ENCODE assay signal across 14 cellular contexts in genomic region chr5:318931-319601, GRCh38. TPM values are rescaled to one million over a fixed set of nuclear protein-coding genes. Genes with fewer than 3 reads are reported as not detected.
A peak's percentile ranks its signal among the peaks of the same experiment; 100 is the strongest.
DNase-seq lines count a peak whose midpoint lies in the region; ATAC-seq, FAIRE-seq and TF ChIP-seq lines count a peak whose summit lies in the region.
"Had no signal": no experiment of that assay in that cellular context is flagged by ENCODE, and none has a peak within 500 bp of the region (broad histone marks: within the 10 kb centered on the region; RNA-seq: fewer than 3 reads in every experiment).

No MANE protein-coding gene starts in this region.

- H3K36me3 ChIP-seq in testis (ENCODE audit: low read depth, missing control alignments) (no peaks in the 10 kb centered on the region), heart right ventricle (peaks cover 0 to 34% (median 13%) of the 10 kb centered on the region in 9 donors)

- H3K27me3 Mint-ChIP-seq in activated T-cell treated with anti-CD3 and anti-CD28 coated beads, Interleukin-2, amount 50 U/mL, for 24 hours: peaks cover 30% of the 10 kb centered on the region
- H3K27me3 Mint-ChIP-seq in activated T-cell treated with anti-CD3 and anti-CD28 coated beads, Interleukin-2, amount 50 U/mL, for 4 hours (ENCODE audit: low read depth): peaks cover 26% of the 10 kb centered on the region

- peak overlapping the region; percentile 10 for H3K4me3 Mint-ChIP-seq in activated T-cell treated with anti-CD3 and anti-CD28 coated beads, Interleukin-2, amount 50 U/mL, for 24 hours
- no peak overlapping the region for H3K4me3 Mint-ChIP-seq in activated T-cell treated with anti-CD3 and anti-CD28 coated beads, Interleukin-2, amount 50 U/mL, for 4 hours
- H3K4me3 Mint-ChIP-seq: activated CD4-positive, alpha-beta T cell treated with anti-CD3 and anti-CD28 coated beads for 36 hours; natural killer cell had no signal

- no peaks in the 10 kb centered on the region for H3K9me3 Mint-ChIP-seq in activated T-cell treated with anti-CD3 and anti-CD28 coated beads, Interleukin-2, amount 50 U/mL, for 24 hours
- no peaks in the 10 kb centered on the region for H3K9me3 Mint-ChIP-seq in activated T-cell treated with anti-CD3 and anti-CD28 coated beads, Interleukin-2, amount 50 U/mL, for 4 hours
- H3K9me3 Mint-ChIP-seq: natural killer cell had no signal

- H3K4me1 Mint-ChIP-seq in activated T-cell treated with anti-CD3 and anti-CD28 coated beads, Interleukin-2, amount 50 U/mL, for 24 hours (ENCODE audit: low read depth): peaks cover 21% of the 10 kb centered on the region
- peaks cover 10% of the 10 kb centered on the region for H3K4me1 Mint-ChIP-seq in activated T-cell treated with anti-CD3 and anti-CD28 coated beads, Interleukin-2, amount 50 U/mL, for 4 hours (ENCODE audit: low read depth)

- peaks cover 32% of the 10 kb centered on the region for H3K36me3 Mint-ChIP-seq in activated T-cell treated with anti-CD3 and anti-CD28 coated beads, Interleukin-2, amount 50 U/mL, for 24 hours (ENCODE audit: low read depth)
- peaks cover 16% of the 10 kb centered on the region for H3K36me3 Mint-ChIP-seq in activated T-cell treated with anti-CD3 and anti-CD28 coated beads, Interleukin-2, amount 50 U/mL, for 4 hours (ENCODE audit: insufficient read depth)
- H3K36me3 Mint-ChIP-seq: natural killer cell had no signal

- no peak overlapping the region for H3K4me3 ChIP-seq in NB4 (ENCODE audit: low read depth, low read length)
- no peak overlapping the region for H3K4me3 ChIP-seq in testis
- H3K4me3 ChIP-seq in heart right ventricle: no peak overlapping the region

- TF ChIP-seq POLR2A in NB4 (IDR thresholded peaks at IDR 0.05; ENCODE audit: extremely low read depth, insufficient read length): no peak
- no peak for TF ChIP-seq POLR2A in testis (IDR thresholded peaks at IDR 0.05)

- 48 to 50% methylated on average over 10 to 18 of the region's 18 CpGs for WGBS in testis, 2 donors
- WGBS in heart right ventricle, 2 donors: 53 to 58% methylated on average over 18 of the region's 18 CpGs

- no peaks in the 10 kb centered on the region for H3K27me3 ChIP-seq in testis
- peaks cover 25 to 58% (median 53%) of the 10 kb centered on the region in 7 donors for H3K27me3 ChIP-seq in heart right ventricle

- FAIRE-seq in RCC 7860 (lab: Jason Lieb, UNC): no peak

- H3K27ac ChIP-seq in testis (no peak overlapping the region), heart right ventricle (no peak overlapping the region)

- no peak for DNase-seq in activated T-cell treated with anti-CD3 and anti-CD28 coated beads, Interleukin-2, amount 50 U/mL, for 24 hours
- DNase-seq in activated T-cell treated with anti-CD3 and anti-CD28 coated beads, Interleukin-2, amount 50 U/mL, for 4 hours: no peak
- DNase-seq in NB4 (ENCODE audit: low read depth): peak; percentile 26
- DNase-seq in left colon: no peak
- DNase-seq in testis: peak; percentile 11
- no peak for DNase-seq in NCI-H1105 treated with DMSO at 0.1 percent for 48 hours (lab: John Stamatoyannopoulos, UW)
- no peak for DNase-seq in heart right ventricle
- no peak for DNase-seq in RCC 7860 (ENCODE audit: low spot score)
- DNase-seq: activated CD4-positive, alpha-beta T cell treated with anti-CD3 and anti-CD28 coated beads for 36 hours; activated T-cell treated with anti-CD3 and anti-CD28 coated beads, Interleukin-2, amount 50 U/mL, for 1 hour; Calu3; left ventricle myocardium superior; natural killer cell; NCI-H146 had no signal

- no peaks in the 10 kb centered on the region for H3K4me1 ChIP-seq in testis
- H3K4me1 ChIP-seq in heart right ventricle: peaks cover 4 to 22% (median 19%) of the 10 kb centered on the region in 9 donors

- intact Hi-C loops in left colon (cut with DNase I, micrococcal nuclease) (loop anchor here in 1 of 2 donors (10.0 kb wide), 1 partner anchor 116 kb away; no protein-coding TSS in a partner anchor), testis (cut with DNase I; ENCODE audit: low total_unique reads) (no loop called here), heart right ventricle (cut with DNase I) (loop anchor here in 1 of 10 donors (5.0 kb wide), 1 partner anchor 113 kb away; no protein-coding TSS in a partner anchor)

- ATAC-seq in activated T-cell treated with anti-CD3 and anti-CD28 coated beads, Interleukin-2, amount 50 U/mL, for 4 hours: no peak
- peak; percentile 3 for ATAC-seq in left colon
- ATAC-seq in heart right ventricle: no peak
- ATAC-seq: activated CD4-positive, alpha-beta T cell treated with anti-CD3 and anti-CD28 coated beads for 36 hours; left ventricle myocardium superior; natural killer cell had no signal

- no peak overlapping the region for H3K27ac Mint-ChIP-seq in activated T-cell treated with anti-CD3 and anti-CD28 coated beads, Interleukin-2, amount 50 U/mL, for 24 hours
- H3K27ac Mint-ChIP-seq: activated CD4-positive, alpha-beta T cell treated with anti-CD3 and anti-CD28 coated beads for 36 hours; natural killer cell had no signal

- TF ChIP-seq CTCF in NB4 (IDR thresholded peaks at IDR 0.05; ENCODE audit: low read depth, low read length) (no peak), testis (IDR thresholded peaks at IDR 0.05) (no peak), heart right ventricle (IDR thresholded peaks at IDR 0.05) (no peak)

- H3K9me3 ChIP-seq in testis (no peaks in the 10 kb centered on the region), heart right ventricle (no peaks in the 10 kb centered on the region)

RNA-seq across cellular contexts. Expression of gene AHRR, which starts 2.4 kb away (rescaled TPM):
- total RNA-seq in activated T-cell treated with anti-CD3 and anti-CD28 coated beads, Interleukin-2, amount 50 U/mL, for 4 hours: 10 to 100 TPM; 17.2 to 22.8 (median 22.2) TPM
- total RNA-seq in left colon: 1 to 10 TPM; 1.6 to 3.3 TPM
- 10 to 100 TPM; 36.9 to 43.4 TPM for total RNA-seq in testis
- 68.5 TPM for polyA plus RNA-seq in testis (ENCODE audit: insufficient read depth, low read depth, low replicate concordance)
- total RNA-seq in heart right ventricle: 1 to 10 TPM in 1 of 10 donors, under 1 TPM in 7, not detected in 2; 0.07 to 1.2 (median 0.46) TPM
- polyA plus RNA-seq in heart right ventricle: under 1 TPM; 0.07 to 0.15 TPM

RNA-seq across cellular contexts. Expression of gene PDCD6, which starts 47.6 kb away (rescaled TPM):
- total RNA-seq in activated T-cell treated with anti-CD3 and anti-CD28 coated beads, Interleukin-2, amount 50 U/mL, for 4 hours: 100 to 1,000 TPM in 2 of 3 donors, 10 to 100 TPM in 1; 98.9 to 107 (median 101) TPM
- total RNA-seq in left colon: 100 to 1,000 TPM in 1 of 2 donors, 10 to 100 TPM in 1; 95.2 to 118 TPM
- 100 to 1,000 TPM; 100 to 123 TPM for total RNA-seq in testis
- 102 TPM for polyA plus RNA-seq in testis (ENCODE audit: insufficient read depth, low read depth, low replicate concordance)
- total RNA-seq in heart right ventricle: 10 to 100 TPM; 27.6 to 42.9 (median 35.6) TPM
- 10 to 100 TPM; 51.2 to 85.9 TPM for polyA plus RNA-seq in heart right ventricle

Comparison
In these comparisons a context has a peak if more than half of its experiments do, and no peak if none do; other contexts are left out.
1. DNase-seq: peak in NB4 (single experiment) and testis (single experiment); none in activated T-cell treated with anti-CD3 and anti-CD28 coated beads, Interleukin-2, amount 50 U/mL, for 24 hours (single experiment), activated T-cell treated with anti-CD3 and anti-CD28 coated beads, Interleukin-2, amount 50 U/mL, for 4 hours (single experiment), left colon (0 of 2), NCI-H1105 treated with DMSO at 0.1 percent for 48 hours (single experiment), heart right ventricle (0 of 2) and RCC 7860 (single experiment).
2. RNA of gene AHRR, which starts 2.4 kb away (total RNA-seq): 36.9 to 43.4 TPM in testis and 17.2 to 22.8 TPM in activated T-cell treated with anti-CD3 and anti-CD28 coated beads, Interleukin-2, amount 50 U/mL, for 4 hours; 1.6 to 3.3 TPM in left colon and 0.07 to 1.2 TPM in heart right ventricle; every median in the first group is over 4 times any median in the second.